Comparison of ENCODE assay signal across 9 cellular contexts in genomic region chr2:179861027-179861776, GRCh38. TPM values are rescaled to one million over a fixed set of nuclear protein-coding genes. Genes with fewer than 3 reads are reported as not detected.
DNase-seq lines count a peak whose midpoint lies in the region; ATAC-seq and TF ChIP-seq lines count a peak whose summit lies in the region.
"Had no signal": no experiment of that assay in that cellular context is flagged by ENCODE, and none has a peak within 500 bp of the region (broad histone marks: within the 10 kb centered on the region; RNA-seq: fewer than 3 reads in every experiment).

TSS of gene ZNF385B (minus strand) at chr2:179861612.

- peak; percentile 11 for DNase-seq in ACHN
- no peak for DNase-seq in activated B cell treated with CpG ODN at 0.5 μM for 24 hours
- DNase-seq in glutamatergic neuron = peak; percentile 59
- peak in 8 of 10 donors; percentile 9 to 91 (median 42) for DNase-seq in posterior cingulate gyrus
- DNase-seq in stimulated activated CD4-positive, alpha-beta T cell treated with anti-CD3 and anti-CD28 coated beads, Interleukin-2, amount 100 ng/mL, for 48 hours = no peak
- no peak for DNase-seq in GM19238 (ENCODE audit: insufficient read length, low spot score)

- H3K27ac Mint-ChIP-seq in activated B cell treated with CpG ODN at 0.5 μM for 24 hours (no peak within 1 kb of the TSS), glutamatergic neuron (ENCODE audit: unreplicated experiment) (no peak within 1 kb of the TSS)

- intact Hi-C loops in activated B cell treated with CpG ODN at 0.5 μM for 24 hours (cut with micrococcal nuclease) (no loop called here), posterior cingulate gyrus (cut with DNase I) (no loop called here)

- ATAC-seq in GM18502 (IDR thresholded peaks at IDR 0.05; ENCODE audit: poor library complexity, unreplicated experiment) (peak; percentile 52), HG03565 (IDR thresholded peaks at IDR 0.05; ENCODE audit: unreplicated experiment) (peak; percentile 34), activated B cell treated with CpG ODN at 0.5 μM for 24 hours (ENCODE audit: low read depth) (no peak)

- H3K4me3 Mint-ChIP-seq in activated B cell treated with CpG ODN at 0.5 μM for 24 hours = peak within 1 kb of the TSS; percentile 37
- H3K4me3 Mint-ChIP-seq in glutamatergic neuron (ENCODE audit: unreplicated experiment) = peak within 1 kb of the TSS; percentile 87

- H3K4me1 Mint-ChIP-seq in activated B cell treated with CpG ODN at 0.5 μM for 24 hours = peaks cover 13% of the 10 kb centered on the region
- H3K4me1 Mint-ChIP-seq in glutamatergic neuron (ENCODE audit: low read depth, unreplicated experiment) = peaks cover 4% of the 10 kb centered on the region

- H3K9me3 Mint-ChIP-seq in activated B cell treated with CpG ODN at 0.5 μM for 24 hours = no peaks in the 10 kb centered on the region
- H3K9me3 Mint-ChIP-seq in glutamatergic neuron (ENCODE audit: unreplicated experiment) = no peaks in the 10 kb centered on the region

- TF ChIP-seq CTCF in activated B cell treated with CpG ODN at 0.5 μM for 24 hours (IDR thresholded peaks at IDR 0.05) = no peak
- no peak for TF ChIP-seq CTCF in glutamatergic neuron (IDR thresholded peaks at IDR 0.05; ENCODE audit: partially characterized antibody, unreplicated experiment)

- CTCF ChIA-PET in activated B cell treated with CpG ODN at 0.5 μM for 24 hours (lab: Charles Lee) = no interaction called here

- H3K27me3 Mint-ChIP-seq in activated B cell treated with CpG ODN at 0.5 μM for 24 hours = peaks cover 44% of the 10 kb centered on the region
- H3K27me3 Mint-ChIP-seq in glutamatergic neuron (ENCODE audit: unreplicated experiment) = peaks cover 3% of the 10 kb centered on the region

- POLR2A ChIA-PET in activated B cell treated with CpG ODN at 0.5 μM for 24 hours (lab: Charles Lee) = no interaction called here

- in situ Hi-C loops in ACHN (cut with HindIII; ENCODE audit: low pct_ligation_motif_present, low pct_unique_long_range_greater_than_20kb, low sequenced_read_pairs) = no loop called here

- H3K36me3 Mint-ChIP-seq in activated B cell treated with CpG ODN at 0.5 μM for 24 hours (ENCODE audit: low read depth) (no peaks in the 10 kb centered on the region), glutamatergic neuron (ENCODE audit: unreplicated experiment) (no peaks in the 10 kb centered on the region)

RNA-seq across cellular contexts. Expression of gene ZNF385B, which starts in this region (rescaled TPM):
- total RNA-seq in activated B cell treated with CpG ODN at 0.5 μM for 24 hours (not detected in 2 replicates), glutamatergic neuron (ENCODE audit: unreplicated experiment) (not detected)
- total RNA-seq: glomerular endothelial cell had no signal

Comparison
In these comparisons a context has a peak if more than half of its experiments do, and no peak if none do; other contexts are left out.
1. Peak in DNase-seq in glutamatergic neuron; RNA of the gene not detected or under 1 TPM.
2. DNase-seq: peak in ACHN (single experiment) and posterior cingulate gyrus (8 of 10); none in activated B cell treated with CpG ODN at 0.5 μM for 24 hours (single experiment), stimulated activated CD4-positive, alpha-beta T cell treated with anti-CD3 and anti-CD28 coated beads, Interleukin-2, amount 100 ng/mL, for 48 hours (0 of 2) and GM19238 (single experiment).